Comparison of ENCODE assay signal across 8 cellular contexts in genomic region chr1:156591432-156592157, GRCh38. TPM values are rescaled to one million over a fixed set of nuclear protein-coding genes. Genes with fewer than 3 reads are reported as not detected.
DNase-seq lines count a peak whose midpoint lies in the region; ATAC-seq, FAIRE-seq and TF ChIP-seq lines count a peak whose summit lies in the region.

TSS of gene NAXE (plus strand) at chr1:156591776. CDS start at chr1:156591805, 29 bp downstream.

- FAIRE-seq in GM12892 (lab: Jason Lieb, UNC) = no peak

- peak; percentile 84 for DNase-seq in GM12892 (ENCODE audit: insufficient read length)
- peak; percentile 84 for DNase-seq in NCI-H146 (lab: John Stamatoyannopoulos, UW)
- DNase-seq in T1000 (lab: John Stamatoyannopoulos, UW) = peak; percentile 28
- peak; percentile 43 for DNase-seq in astrocyte of the spinal cord (ENCODE audit: low read depth, low spot score)
- peak in 50 of 51 donors; percentile 21 to 85 (median 67) for DNase-seq in hypothalamus (lab: John Stamatoyannopoulos, UW)
- peak; percentile 84 for DNase-seq in retina
- no peak for DNase-seq in GOT3 (lab: John Stamatoyannopoulos, UW)

- peak; percentile 90 for TF ChIP-seq POLR2A in GM12892 (IDR thresholded peaks at IDR 0.05; ENCODE audit: low read depth, low read length)

- H3K4me3 ChIP-seq in astrocyte of the spinal cord (ENCODE audit: low read depth, low read length) = peak within 1 kb of the TSS; percentile 76

- no peak for TF ChIP-seq CTCF in astrocyte of the spinal cord (IDR thresholded peaks at IDR 0.05; ENCODE audit: low read depth, low read length)

- in situ Hi-C loops in astrocyte of the spinal cord (cut with HindIII; ENCODE audit: low sequenced_read_pairs) = no loop called here

- ATAC-seq in HG02623 (IDR thresholded peaks at IDR 0.05; ENCODE audit: unreplicated experiment) = peak; percentile 81

RNA-seq across cellular contexts. Expression of gene NAXE, which starts in this region (rescaled TPM):
- polyA plus RNA-seq in GM12892 (2012; ENCODE audit: missing spikeins) = 57.6 TPM
